Comparison of ENCODE assay signal across 1 cellular context in genomic region chr1:11805454-11806306, GRCh38.
TF ChIP-seq lines count a peak whose summit lies in the region.

A gene with protein sequence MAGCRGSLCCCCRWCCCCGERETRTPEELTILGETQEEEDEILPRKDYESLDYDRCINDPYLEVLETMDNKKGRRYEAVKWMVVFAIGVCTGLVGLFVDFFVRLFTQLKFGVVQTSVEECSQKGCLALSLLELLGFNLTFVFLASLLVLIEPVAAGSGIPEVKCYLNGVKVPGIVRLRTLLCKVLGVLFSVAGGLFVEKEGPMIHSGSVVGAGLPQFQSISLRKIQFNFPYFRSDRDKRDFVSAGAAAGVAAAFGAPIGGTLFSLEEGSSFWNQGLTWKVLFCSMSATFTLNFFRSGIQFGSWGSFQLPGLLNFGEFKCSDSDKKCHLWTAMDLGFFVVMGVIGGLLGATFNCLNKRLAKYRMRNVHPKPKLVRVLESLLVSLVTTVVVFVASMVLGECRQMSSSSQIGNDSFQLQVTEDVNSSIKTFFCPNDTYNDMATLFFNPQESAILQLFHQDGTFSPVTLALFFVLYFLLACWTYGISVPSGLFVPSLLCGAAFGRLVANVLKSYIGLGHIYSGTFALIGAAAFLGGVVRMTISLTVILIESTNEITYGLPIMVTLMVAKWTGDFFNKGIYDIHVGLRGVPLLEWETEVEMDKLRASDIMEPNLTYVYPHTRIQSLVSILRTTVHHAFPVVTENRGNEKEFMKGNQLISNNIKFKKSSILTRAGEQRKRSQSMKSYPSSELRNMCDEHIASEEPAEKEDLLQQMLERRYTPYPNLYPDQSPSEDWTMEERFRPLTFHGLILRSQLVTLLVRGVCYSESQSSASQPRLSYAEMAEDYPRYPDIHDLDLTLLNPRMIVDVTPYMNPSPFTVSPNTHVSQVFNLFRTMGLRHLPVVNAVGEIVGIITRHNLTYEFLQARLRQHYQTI (plus strand): TSS chr1:11806191. CDS start chr1:11806263, 72 bp downstream.
MTHFR (minus strand) TSS chr1:11805964; CDS start chr1:11803116, 2,848 bp downstream.

TF ChIP-seq in HepG2, 621 proteins besides CTCF, POLR2A, EP300 and RAD21 (continued from another document and continues in another):
- TF ChIP-seq, protein P1, sequence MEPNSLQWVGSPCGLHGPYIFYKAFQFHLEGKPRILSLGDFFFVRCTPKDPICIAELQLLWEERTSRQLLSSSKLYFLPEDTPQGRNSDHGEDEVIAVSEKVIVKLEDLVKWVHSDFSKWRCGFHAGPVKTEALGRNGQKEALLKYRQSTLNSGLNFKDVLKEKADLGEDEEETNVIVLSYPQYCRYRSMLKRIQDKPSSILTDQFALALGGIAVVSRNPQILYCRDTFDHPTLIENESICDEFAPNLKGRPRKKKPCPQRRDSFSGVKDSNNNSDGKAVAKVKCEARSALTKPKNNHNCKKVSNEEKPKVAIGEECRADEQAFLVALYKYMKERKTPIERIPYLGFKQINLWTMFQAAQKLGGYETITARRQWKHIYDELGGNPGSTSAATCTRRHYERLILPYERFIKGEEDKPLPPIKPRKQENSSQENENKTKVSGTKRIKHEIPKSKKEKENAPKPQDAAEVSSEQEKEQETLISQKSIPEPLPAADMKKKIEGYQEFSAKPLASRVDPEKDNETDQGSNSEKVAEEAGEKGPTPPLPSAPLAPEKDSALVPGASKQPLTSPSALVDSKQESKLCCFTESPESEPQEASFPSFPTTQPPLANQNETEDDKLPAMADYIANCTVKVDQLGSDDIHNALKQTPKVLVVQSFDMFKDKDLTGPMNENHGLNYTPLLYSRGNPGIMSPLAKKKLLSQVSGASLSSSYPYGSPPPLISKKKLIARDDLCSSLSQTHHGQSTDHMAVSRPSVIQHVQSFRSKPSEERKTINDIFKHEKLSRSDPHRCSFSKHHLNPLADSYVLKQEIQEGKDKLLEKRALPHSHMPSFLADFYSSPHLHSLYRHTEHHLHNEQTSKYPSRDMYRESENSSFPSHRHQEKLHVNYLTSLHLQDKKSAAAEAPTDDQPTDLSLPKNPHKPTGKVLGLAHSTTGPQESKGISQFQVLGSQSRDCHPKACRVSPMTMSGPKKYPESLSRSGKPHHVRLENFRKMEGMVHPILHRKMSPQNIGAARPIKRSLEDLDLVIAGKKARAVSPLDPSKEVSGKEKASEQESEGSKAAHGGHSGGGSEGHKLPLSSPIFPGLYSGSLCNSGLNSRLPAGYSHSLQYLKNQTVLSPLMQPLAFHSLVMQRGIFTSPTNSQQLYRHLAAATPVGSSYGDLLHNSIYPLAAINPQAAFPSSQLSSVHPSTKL (CRISPR knock-in tag; IDR thresholded peaks at IDR 0.05) = peak; percentile 61
- peak; percentile 47; the same call in 1 of the 2 replicates for TF ChIP-seq HINFP (CRISPR knock-in tag; IDR thresholded peaks at IDR 0.05; ENCODE audit: low read depth)
- TF ChIP-seq SIX1 (CRISPR knock-in tag; IDR thresholded peaks at IDR 0.05; ENCODE audit: borderline replicate concordance) = peak; percentile 61; the same call in 1 of the 2 replicates
- TF ChIP-seq ZFP36L2 (CRISPR knock-in tag; IDR thresholded peaks at IDR 0.05) = no peak
- peak; percentile 90 for TF ChIP-seq TBX2 (CRISPR knock-in tag; IDR thresholded peaks at IDR 0.05; ENCODE audit: borderline replicate concordance)
- TF ChIP-seq NCOR1 (IDR thresholded peaks at IDR 0.05; ENCODE audit: borderline replicate concordance, low read length) = peak; percentile 62; the same call in 1 of the 2 replicates
- peak; percentile 92 for TF ChIP-seq SKIL (CRISPR knock-in tag; IDR thresholded peaks at IDR 0.05; ENCODE audit: borderline replicate concordance)
- TF ChIP-seq KDM2A (CRISPR knock-in tag; IDR thresholded peaks at IDR 0.05; ENCODE audit: borderline replicate concordance, low read depth) = peak; percentile 81
- no peak for TF ChIP-seq ZNF550 (CRISPR knock-in tag; IDR thresholded peaks at IDR 0.05; ENCODE audit: borderline replicate concordance)
- TF ChIP-seq, protein P2, sequence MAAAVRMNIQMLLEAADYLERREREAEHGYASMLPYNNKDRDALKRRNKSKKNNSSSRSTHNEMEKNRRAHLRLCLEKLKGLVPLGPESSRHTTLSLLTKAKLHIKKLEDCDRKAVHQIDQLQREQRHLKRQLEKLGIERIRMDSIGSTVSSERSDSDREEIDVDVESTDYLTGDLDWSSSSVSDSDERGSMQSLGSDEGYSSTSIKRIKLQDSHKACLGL (CRISPR knock-in tag; IDR thresholded peaks at IDR 0.05) = peak; percentile 72
- TF ChIP-seq ZSCAN22 (CRISPR knock-in tag; IDR thresholded peaks at IDR 0.05) = peak; percentile 35; the same call in 1 of the 2 replicates
- TF ChIP-seq XRCC5 (optimal IDR thresholded peaks at IDR 0.05; ENCODE audit: low read length) = peak; percentile 65
- TF ChIP-seq AGO2 (optimal IDR thresholded peaks at IDR 0.05; ENCODE audit: low read depth, low read length) = peak; percentile 71
- TF ChIP-seq NFYB (CRISPR knock-in tag; IDR thresholded peaks at IDR 0.05) = peak; percentile 91
- peak; percentile 26 for TF ChIP-seq BCL6 (CRISPR knock-in tag; IDR thresholded peaks at IDR 0.05)
- no peak for TF ChIP-seq SP1 (IDR thresholded peaks at IDR 0.05)
- peak; percentile 52 for TF ChIP-seq SP1 (CRISPR knock-in tag; IDR thresholded peaks at IDR 0.05)
- 0 out of 2 replicates have a peak, but pooled peaks have one; percentile 2 for TF ChIP-seq RBAK (CRISPR knock-in tag; IDR thresholded peaks at IDR 0.05)
- TF ChIP-seq KLF11 (CRISPR knock-in tag; IDR thresholded peaks at IDR 0.05) = 0 out of 2 replicates have a peak, but pooled peaks have one; percentile 19
- peak; percentile 88 for TF ChIP-seq POLR2G (IDR thresholded peaks at IDR 0.05; ENCODE audit: low read depth, low read length)
- TF ChIP-seq DNMT1 (CRISPR knock-in tag; IDR thresholded peaks at IDR 0.05) = 0 out of 2 replicates have a peak, but pooled peaks have one; percentile 23
- peak; percentile 32; the same call in 1 of the 2 replicates for TF ChIP-seq NFKB2 (CRISPR knock-in tag; IDR thresholded peaks at IDR 0.05; ENCODE audit: borderline replicate concordance)
- 0 out of 2 replicates have a peak, but pooled peaks have one; percentile 37 for TF ChIP-seq KLF6 (CRISPR knock-in tag; IDR thresholded peaks at IDR 0.05)
- peak; percentile 56; the same call in 1 of the 2 replicates for TF ChIP-seq ELF4 (CRISPR knock-in tag; IDR thresholded peaks at IDR 0.05; ENCODE audit: borderline replicate concordance)
- peak; percentile 99 for TF ChIP-seq ZNF501 (CRISPR knock-in tag; IDR thresholded peaks at IDR 0.05)
- TF ChIP-seq ZNF230 (CRISPR knock-in tag; IDR thresholded peaks at IDR 0.05) = peak; percentile 19; the same call in 1 of the 2 replicates
- TF ChIP-seq, protein P3, sequence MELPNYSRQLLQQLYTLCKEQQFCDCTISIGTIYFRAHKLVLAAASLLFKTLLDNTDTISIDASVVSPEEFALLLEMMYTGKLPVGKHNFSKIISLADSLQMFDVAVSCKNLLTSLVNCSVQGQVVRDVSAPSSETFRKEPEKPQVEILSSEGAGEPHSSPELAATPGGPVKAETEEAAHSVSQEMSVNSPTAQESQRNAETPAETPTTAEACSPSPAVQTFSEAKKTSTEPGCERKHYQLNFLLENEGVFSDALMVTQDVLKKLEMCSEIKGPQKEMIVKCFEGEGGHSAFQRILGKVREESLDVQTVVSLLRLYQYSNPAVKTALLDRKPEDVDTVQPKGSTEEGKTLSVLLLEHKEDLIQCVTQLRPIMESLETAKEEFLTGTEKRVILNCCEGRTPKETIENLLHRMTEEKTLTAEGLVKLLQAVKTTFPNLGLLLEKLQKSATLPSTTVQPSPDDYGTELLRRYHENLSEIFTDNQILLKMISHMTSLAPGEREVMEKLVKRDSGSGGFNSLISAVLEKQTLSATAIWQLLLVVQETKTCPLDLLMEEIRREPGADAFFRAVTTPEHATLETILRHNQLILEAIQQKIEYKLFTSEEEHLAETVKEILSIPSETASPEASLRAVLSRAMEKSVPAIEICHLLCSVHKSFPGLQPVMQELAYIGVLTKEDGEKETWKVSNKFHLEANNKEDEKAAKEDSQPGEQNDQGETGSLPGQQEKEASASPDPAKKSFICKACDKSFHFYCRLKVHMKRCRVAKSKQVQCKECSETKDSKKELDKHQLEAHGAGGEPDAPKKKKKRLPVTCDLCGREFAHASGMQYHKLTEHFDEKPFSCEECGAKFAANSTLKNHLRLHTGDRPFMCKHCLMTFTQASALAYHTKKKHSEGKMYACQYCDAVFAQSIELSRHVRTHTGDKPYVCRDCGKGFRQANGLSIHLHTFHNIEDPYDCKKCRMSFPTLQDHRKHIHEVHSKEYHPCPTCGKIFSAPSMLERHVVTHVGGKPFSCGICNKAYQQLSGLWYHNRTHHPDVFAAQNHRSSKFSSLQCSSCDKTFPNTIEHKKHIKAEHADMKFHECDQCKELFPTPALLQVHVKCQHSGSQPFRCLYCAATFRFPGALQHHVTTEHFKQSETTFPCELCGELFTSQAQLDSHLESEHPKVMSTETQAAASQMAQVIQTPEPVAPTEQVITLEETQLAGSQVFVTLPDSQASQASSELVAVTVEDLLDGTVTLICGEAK (IDR thresholded peaks at IDR 0.05) = peak; percentile 56
- TF ChIP-seq, protein P3 (CRISPR knock-in tag; IDR thresholded peaks at IDR 0.05) = peak; percentile 83
- TF ChIP-seq SMARCC2 (IDR thresholded peaks at IDR 0.05) = no peak
- 0 out of 2 replicates have a peak, but pooled peaks have one; percentile 30 for TF ChIP-seq GFI1 (CRISPR knock-in tag; IDR thresholded peaks at IDR 0.05; ENCODE audit: borderline replicate concordance)
- TF ChIP-seq ATF1 (CRISPR knock-in tag; IDR thresholded peaks at IDR 0.05) = peak; percentile 89
- peak; percentile 21; the same call in 1 of the 2 replicates for TF ChIP-seq ZNF574 (CRISPR knock-in tag; IDR thresholded peaks at IDR 0.05)
- TF ChIP-seq ZNF263 (CRISPR knock-in tag; IDR thresholded peaks at IDR 0.05) = no peak; the same call in 1 of the 2 replicates
